Comparison of ENCODE assay signal across 27 cellular contexts in genomic region chr13:29581666-29582065, GRCh38. TPM values are rescaled to one million over a fixed set of nuclear protein-coding genes. Genes with fewer than 3 reads are reported as not detected.
DNase-seq lines count a peak whose midpoint lies in the region; ATAC-seq, FAIRE-seq and TF ChIP-seq lines count a peak whose summit lies in the region.
"Had no signal": no experiment of that assay in that cellular context is flagged by ENCODE, and none has a peak within 500 bp of the region (broad histone marks: within the 10 kb centered on the region; RNA-seq: fewer than 3 reads in every experiment).

No MANE protein-coding gene starts in this region.

- H3K9ac ChIP-seq in endothelial cell of umbilical vein (replicated peaks; ENCODE audit: extremely low read depth, insufficient read depth, low read length) (no peak overlapping the region), mesendoderm (ENCODE audit: low read length) (peak overlapping the region; percentile 16)

- dilution Hi-C loops in endothelial cell of umbilical vein (cut with MboI; ENCODE audit: extremely low pct_ligation_motif_present, low sequenced_read_pairs): no loop called here

- POLR2A ChIA-PET in endothelial cell of umbilical vein (lab: Charles Lee): no interaction called here

- H3K9me3 ChIP-seq in left ventricle myocardium inferior (replicated peaks) (no peaks in the 10 kb centered on the region), endothelial cell of umbilical vein (replicated peaks; ENCODE audit: control insufficient read depth, insufficient read depth, low read length) (no peaks in the 10 kb centered on the region)
- H3K9me3 ChIP-seq: gastroesophageal sphincter, neutrophil had no signal

- ATAC-seq in left ventricle myocardium superior: no peak
- ATAC-seq in GM21381 (IDR thresholded peaks at IDR 0.05; ENCODE audit: unreplicated experiment): no peak
- no peak for ATAC-seq in GM19463 (IDR thresholded peaks at IDR 0.05; ENCODE audit: unreplicated experiment)
- ATAC-seq: activated CD8-positive, alpha-beta T cell treated with anti-CD3 and anti-CD28 coated beads for 36 hours; gastroesophageal sphincter had no signal

- no peak overlapping the region for H4K8ac ChIP-seq in mesendoderm (ENCODE audit: low read depth, low read length)

- no peaks in the 10 kb centered on the region for H3K9me1 ChIP-seq in endothelial cell of umbilical vein (replicated peaks; ENCODE audit: control insufficient read depth, extremely low read depth, insufficient read depth, low read length)

- H4K20me1 ChIP-seq in endothelial cell of umbilical vein (replicated peaks; ENCODE audit: control insufficient read depth, extremely low read depth, insufficient read depth, low read length): peaks cover 2% of the 10 kb centered on the region

- BruUV-seq in endothelial cell of umbilical vein (replicated peaks; lab: Mats Ljungman, UMichigan): no TSS peak

- H3K79me1 ChIP-seq in mesendoderm (ENCODE audit: low read length): peaks cover 23% of the 10 kb centered on the region

- peak overlapping the region; percentile 11 for H3K27ac ChIP-seq in left ventricle myocardium inferior (replicated peaks)
- no peak overlapping the region for H3K27ac ChIP-seq in endothelial cell of umbilical vein (ENCODE audit: insufficient read depth, low read depth, low read length)
- H3K27ac ChIP-seq in mesendoderm (ENCODE audit: low read depth, low read length): no peak overlapping the region
- H3K27ac ChIP-seq: gastroesophageal sphincter, neutrophil had no signal

- intact Hi-C loops in left ventricle myocardium inferior (cut with micrococcal nuclease) (no loop called here), left ventricle myocardium superior (cut with micrococcal nuclease) (no loop called here), endothelial cell of umbilical vein (cut with micrococcal nuclease) (no loop called here)

- TF ChIP-seq CTCF in left ventricle myocardium inferior (IDR thresholded peaks at IDR 0.05; ENCODE audit: borderline replicate concordance) (no peak), endothelial cell of umbilical vein (IDR thresholded peaks at IDR 0.05; ENCODE audit: extremely low read depth in 1 of 2, insufficient read depth in 1 of 2, low read depth in 1 of 2, low read length in 2 of 2) (no peak)

- H3K18ac ChIP-seq in mesendoderm (ENCODE audit: low read length): peak overlapping the region; percentile 0

- H2BK5ac ChIP-seq in mesendoderm (ENCODE audit: low read length): no peak overlapping the region

- H3K79me2 ChIP-seq in endothelial cell of umbilical vein (ENCODE audit: control insufficient read depth, insufficient read depth, low read length): peaks cover 99% of the 10 kb centered on the region
- H3K79me2 ChIP-seq in mesendoderm (ENCODE audit: control insufficient read depth, insufficient read depth, low read length): peaks cover 96% of the 10 kb centered on the region

- no peak overlapping the region for H4K5ac ChIP-seq in mesendoderm (ENCODE audit: low read length)

- H3K4me2 ChIP-seq in endothelial cell of umbilical vein (ENCODE audit: insufficient read depth, low read length): no peak overlapping the region
- H3K4me2 ChIP-seq in mesendoderm (ENCODE audit: low read length): no peak overlapping the region

- no CpG with 5 or more reads among the region's 7 CpGs for WGBS in mesendoderm (ENCODE audit: extremely low coverage, insufficient coverage, low lambda C conversion rate)

- H3K36me3 ChIP-seq in left ventricle myocardium inferior: no peaks in the 10 kb centered on the region
- H3K36me3 ChIP-seq in endothelial cell of umbilical vein (ENCODE audit: control insufficient read depth in 2 of 2, extremely low read depth in 1 of 2, insufficient read depth in 2 of 2, low read length in 2 of 2): no peaks in the 10 kb centered on the region
- H3K36me3 ChIP-seq in mesendoderm (ENCODE audit: control insufficient read depth, insufficient read depth, low read length): no peaks in the 10 kb centered on the region
- H3K36me3 ChIP-seq: gastroesophageal sphincter, neutrophil had no signal

- no peak overlapping the region for H2AK5ac ChIP-seq in mesendoderm (ENCODE audit: low read length)

- CTCF ChIA-PET in endothelial cell of umbilical vein (lab: Charles Lee): interaction anchor here (1.1 to 2.2 kb wide), 2 partner anchors 17 to 35 kb away, joined by 3 to 9 read pairs; no protein-coding TSS in a partner anchor

- no peak overlapping the region for H2BK120ac ChIP-seq in mesendoderm (ENCODE audit: low read depth, low read length)

- TF ChIP-seq POLR2A in endothelial cell of umbilical vein (IDR thresholded peaks at IDR 0.05; ENCODE audit: low read depth, low read length): no peak

- H3K4me3 ChIP-seq in left ventricle myocardium inferior (no peak overlapping the region), endothelial cell of umbilical vein (replicated peaks in 1 of 3; ENCODE audit: insufficient read depth in 1 of 3, low read depth in 1 of 3, low read length in 3 of 3) (no peak overlapping the region), mesendoderm (ENCODE audit: low read length) (no peak overlapping the region)
- H3K4me3 ChIP-seq: gastroesophageal sphincter had no signal

- peak; percentile 4 for FAIRE-seq in endothelial cell of umbilical vein (lab: Jason Lieb, UNC)
- FAIRE-seq: G401.6, GM19239, islet of Langerhans had no signal

- no peak for DNase-seq in left ventricle myocardium inferior
- no peak for DNase-seq in left ventricle myocardium superior
- DNase-seq in endothelial cell of umbilical vein (ENCODE audit: low read depth, low spot score): no peak
- DNase-seq in mesendoderm: peak; percentile 75
- no peak for DNase-seq in stimulated activated CD4-positive, alpha-beta T cell treated with anti-CD3 and anti-CD28 coated beads, Interleukin-1b, Interleukin-23, amount 100 ng/mL, for 48 hours
- DNase-seq in activated CD8-positive, alpha-beta memory T cell treated with anti-CD3 and anti-CD28 coated beads, Interleukin-2, amount 50 U/mL, for 48 hours: no peak
- DNase-seq: activated B cell treated with CpG ODN at 0.5 μM for 24 hours; activated CD8-positive, alpha-beta T cell treated with anti-CD3 and anti-CD28 coated beads for 36 hours; activated gamma-delta T cell; activated T-cell treated with anti-CD3 and anti-CD28 coated beads for 4 hours; CD8-positive, alpha-beta memory T cell; effector CD8-positive, alpha-beta T cell; Karpas-422; NCI-H1694; NCI-H2171; NCI-H524; SHP77 treated with DMSO at 0.1 percent for 48 hours; stimulated activated CD4-positive, alpha-beta T cell treated with anti-CD3 and anti-CD28 coated beads, Interleukin-4, amount 100 ng/mL, for 24 hours; stimulated activated naive CD4-positive, alpha-beta T cell treated with Interleukin-2 at 50 U/mL for 16 hours; T1000 had no signal

- no peak overlapping the region for H2AFZ ChIP-seq in endothelial cell of umbilical vein (ENCODE audit: low read depth, low read length)

- H3K4ac ChIP-seq in mesendoderm (ENCODE audit: low read depth, low read length): no peak overlapping the region

- H3K56ac ChIP-seq in mesendoderm (ENCODE audit: low read length): peak overlapping the region; percentile 20

- H3K4me1 ChIP-seq in left ventricle myocardium inferior (peaks cover 57% of the 10 kb centered on the region), endothelial cell of umbilical vein (ENCODE audit: control insufficient read depth, extremely low read depth, insufficient read depth, low read length) (peaks cover 4% of the 10 kb centered on the region), mesendoderm (ENCODE audit: control insufficient read depth, low read depth, low read length) (peaks cover 35% of the 10 kb centered on the region)

- H2BK15ac ChIP-seq in mesendoderm (replicated peaks; ENCODE audit: low read depth): no peak overlapping the region

- H3K27me3 ChIP-seq in left ventricle myocardium inferior (ENCODE audit: low read depth) (no peaks in the 10 kb centered on the region), endothelial cell of umbilical vein (ENCODE audit: control insufficient read depth in 2 of 2, insufficient read depth in 2 of 2, low read length in 2 of 2) (no peaks in the 10 kb centered on the region), mesendoderm (ENCODE audit: insufficient read depth, low read length, poor library complexity) (no peaks in the 10 kb centered on the region)
- H3K27me3 ChIP-seq: gastroesophageal sphincter, neutrophil had no signal

- H3K23ac ChIP-seq in mesendoderm (ENCODE audit: low read length): no peak overlapping the region

TF ChIP-seq in endothelial cell of umbilical vein, 7 proteins besides CTCF, POLR2A, EP300 and RAD21:
- TF ChIP-seq FOS (IDR thresholded peaks at IDR 0.05; ENCODE audit: borderline replicate concordance, insufficient read depth, low read length): no peak
- TF ChIP-seq, protein P1, sequence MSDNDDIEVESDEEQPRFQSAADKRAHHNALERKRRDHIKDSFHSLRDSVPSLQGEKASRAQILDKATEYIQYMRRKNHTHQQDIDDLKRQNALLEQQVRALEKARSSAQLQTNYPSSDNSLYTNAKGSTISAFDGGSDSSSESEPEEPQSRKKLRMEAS (IDR thresholded peaks at IDR 0.05; ENCODE audit: insufficient read depth, insufficient read length): no peak
- TF ChIP-seq EZH2 (IDR thresholded peaks at IDR 0.05; ENCODE audit: borderline replicate concordance, low read depth, low read length, severe bottlenecking): no peak
- TF ChIP-seq GATA2 (IDR thresholded peaks at IDR 0.05; ENCODE audit: insufficient read depth, insufficient read length, low read depth, low read length): no peak
- TF ChIP-seq JUN (IDR thresholded peaks at IDR 0.05; ENCODE audit: borderline replicate concordance, insufficient read depth, insufficient read length, low read depth): no peak
- TF ChIP-seq POLR2AphosphoS5 (IDR thresholded peaks at IDR 0.05; ENCODE audit: insufficient read depth, low read depth, low read length): no peak
- TF ChIP-seq MYC (IDR thresholded peaks at IDR 0.05; ENCODE audit: low read depth, low read length): no peak
TF ChIP-seq in endothelial cell of umbilical vein: peak in this region for 0.

RNA-seq across cellular contexts. Expression of gene SLC7A1, which starts 13.8 kb away (rescaled TPM):
- total RNA-seq in left ventricle myocardium inferior: 10.3 TPM
- total RNA-seq in left ventricle myocardium superior: 13.8 TPM
- total RNA-seq in endothelial cell of umbilical vein: 79.3 and 81.2 TPM in 2 replicates
- polyA plus RNA-seq in endothelial cell of umbilical vein: 18.8 and 21.0 TPM in 2 replicates
- polyA plus RNA-seq in endothelial cell of umbilical vein (2011; cell fraction: cytosol; rRNA removed): 17.3 and 17.6 TPM in 2 replicates
- 30.4 and 31.7 TPM in 2 replicates for polyA plus RNA-seq in endothelial cell of umbilical vein (2011; cell fraction: nucleus; rRNA removed)
- 32.8 and 37.7 TPM in 2 replicates for polyA plus RNA-seq in endothelial cell of umbilical vein (2012)
- 48.2 and 64.0 TPM in 2 replicates for polyA minus RNA-seq in endothelial cell of umbilical vein
- polyA minus RNA-seq in endothelial cell of umbilical vein (2011; cell fraction: cytosol; rRNA and poly(A)+ RNA removed): 25.9 TPM
- polyA minus RNA-seq in endothelial cell of umbilical vein (2011; cell fraction: nucleus; rRNA and poly(A)+ RNA removed): 38.5 and 56.9 TPM in 2 replicates
- polyA plus RNA-seq in mesendoderm (2013, experiment 1 of 2): 53.2 TPM
- 51.9 TPM for polyA plus RNA-seq in mesendoderm (2013, experiment 2 of 2)
